ENCODE assay signal across 10 cellular contexts in genomic region chr15:74311734-74312444, GRCh38. TPM values are rescaled to one million over a fixed set of nuclear protein-coding genes. Genes with fewer than 3 reads are reported as not detected.
DNase-seq lines count a peak whose midpoint lies in the region; ATAC-seq and TF ChIP-seq lines count a peak whose summit lies in the region.
"Had no signal": no experiment of that assay in that cellular context is flagged by ENCODE, and none has a peak within 500 bp of the region (broad histone marks: within the 10 kb centered on the region; RNA-seq: fewer than 3 reads in every experiment).

No MANE protein-coding gene starts in this region.

- H3K9me3 ChIP-seq in Karpas-422 (ENCODE audit: low read length): no peaks in the 10 kb centered on the region

- TF ChIP-seq CTCF in GM20000 (IDR thresholded peaks at IDR 0.05; ENCODE audit: extremely low read depth, missing control alignments) (peak; percentile 55), foreskin keratinocyte (conservative IDR thresholded peaks at IDR 0.05) (peak; percentile 40)

- no peaks in the 10 kb centered on the region for H3K79me2 ChIP-seq in Karpas-422 (ENCODE audit: low read length)

- ATAC-seq in foreskin keratinocyte (no peak), HG03378 (IDR thresholded peaks at IDR 0.05; ENCODE audit: unreplicated experiment) (no peak), GM21576 (IDR thresholded peaks at IDR 0.05; ENCODE audit: unreplicated experiment) (no peak)

- H3K27me3 ChIP-seq in foreskin keratinocyte (peaks cover 46% of the 10 kb centered on the region), Karpas-422 (ENCODE audit: low read length) (no peaks in the 10 kb centered on the region)

- peak; percentile 33 for DNase-seq in ACHN
- peak; percentile 52 for DNase-seq in GM20000 (ENCODE audit: low spot score)
- peak; percentile 41 for DNase-seq in RKO (ENCODE audit: low spot score)
- no peak for DNase-seq in foreskin keratinocyte
- no peak for DNase-seq in Karpas-422
- DNase-seq in putamen (ENCODE audit: low spot score): no peak
- DNase-seq: activated CD8-positive, alpha-beta memory T cell treated with anti-CD3 and anti-CD28 coated beads for 24 hours; GF-D8 had no signal

- H3K36me3 ChIP-seq in Karpas-422 (ENCODE audit: insufficient read depth, low read length): no peaks in the 10 kb centered on the region

- H3K9ac ChIP-seq in Karpas-422 (ENCODE audit: low read length): no peak overlapping the region

- no peak overlapping the region for H3K4me3 ChIP-seq in Karpas-422 (ENCODE audit: low read length)

- in situ Hi-C loops in ACHN (cut with HindIII; ENCODE audit: low pct_ligation_motif_present, low pct_unique_long_range_greater_than_20kb, low sequenced_read_pairs): no loop called here

- H3K27ac ChIP-seq in foreskin keratinocyte: no peak overlapping the region
- H3K27ac ChIP-seq in Karpas-422 (ENCODE audit: low read length): no peak overlapping the region

- no peaks in the 10 kb centered on the region for H4K20me1 ChIP-seq in Karpas-422 (ENCODE audit: insufficient read depth, low read depth, low read length)

- no peak overlapping the region for H3K4me2 ChIP-seq in Karpas-422 (ENCODE audit: low read depth, low read length, poor library complexity, severe bottlenecking)

- H2AFZ ChIP-seq in Karpas-422 (ENCODE audit: low read length): no peak overlapping the region

- no peaks in the 10 kb centered on the region for H3K9me2 ChIP-seq in Karpas-422 (replicated peaks; ENCODE audit: insufficient read depth, low read length)

- H3K4me1 ChIP-seq in foreskin keratinocyte: no peaks in the 10 kb centered on the region
- H3K4me1 ChIP-seq in Karpas-422 (ENCODE audit: low read length): peaks cover 6% of the 10 kb centered on the region

RNA-seq across cellular contexts. Expression of gene CYP11A1, which starts 55.6 kb away (rescaled TPM):
- total RNA-seq in foreskin keratinocyte: not detected in 2 replicates
- 0.04 TPM in 1 of 2 replicates, not detected in the other for polyA plus RNA-seq in foreskin keratinocyte
- total RNA-seq in Karpas-422 (2014; rRNA removed; shearing (Covaris generic); ENCODE audit: low replicate concordance): not detected in 2 replicates

Comparison
In these comparisons a context has a peak if more than half of its experiments do, and no peak if none do; other contexts are left out.
1. DNase-seq: peak in ACHN (single experiment), GM20000 (single experiment) and RKO (single experiment); none in foreskin keratinocyte (0 of 2), Karpas-422 (single experiment) and putamen (single experiment).